In the genomic region with DNA sequence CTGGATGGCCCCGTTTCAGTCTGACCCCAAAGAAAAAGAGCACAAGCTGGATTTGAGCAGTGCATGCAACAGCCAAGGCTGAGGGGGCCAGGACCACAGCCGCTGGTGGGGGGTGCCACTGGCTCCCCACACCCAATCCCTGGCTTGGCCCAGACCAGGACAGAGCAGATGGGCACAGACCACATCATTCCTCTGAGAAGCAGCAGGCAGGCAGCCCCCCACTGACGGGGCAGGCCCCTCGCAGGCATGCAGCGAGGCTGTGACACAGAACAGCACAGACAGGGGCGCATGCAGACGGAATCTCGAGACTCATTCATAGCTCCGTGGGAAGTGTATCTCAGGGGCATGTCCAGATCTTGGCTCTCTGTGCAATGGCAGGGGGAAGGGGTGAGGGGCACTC, we compare ENCODE assay signal across 27 cellular contexts.
"Had no signal": no experiment of that assay in that cellular context is flagged by ENCODE, and none has a peak within 500 bp of the region (broad histone marks: within the 10 kb centered on the region; RNA-seq: fewer than 3 reads in every experiment).

No MANE protein-coding gene starts in this region.

- H3K27me3 ChIP-seq: testis, thyroid gland, upper lobe of left lung, upper lobe of right lung, uterus, vagina had no signal

- ATAC-seq: stimulated activated effector memory CD8-positive, alpha-beta T cell treated with anti-CD3 and anti-CD28 coated beads, Interleukin-12 subunit alpha, Interleukin-12 subunit beta, amount 100 ng/mL, for 72 hours; stimulated activated memory B cell treated with anti-CD40 and anti-IgM and Interleukin-4, amounts not matched to agents 10 μg/mL and 1 μg/mL and 100 μg/mL, for 72 hours; stimulated activated naive B cell treated with anti-CD40 and anti-IgM and Interleukin-4, amounts not matched to agents 10 μg/mL and 1 μg/mL and 100 μg/mL, for 72 hours; stimulated activated naive CD8-positive, alpha-beta T cell treated with anti-CD3 and anti-CD28 coated beads, Interleukin-15, amount 100 ng/mL, for 72 hours; stimulated activated naive CD8-positive, alpha-beta T cell treated with anti-CD3 and anti-CD28 coated beads, Interleukin-15, Interleukin-2, amounts not matched to agents 100 U/mL and 50 U/mL, for 24 hours; upper lobe of right lung had no signal

- H3K4me3 ChIP-seq: stomach, suprapubic skin, testis, thoracic aorta, thyroid gland, tibial artery, tibial nerve, transverse colon, upper lobe of left lung, upper lobe of right lung, uterus, vagina had no signal

- H3K4me1 ChIP-seq: stomach, suprapubic skin, testis, thyroid gland, tibial artery, tibial nerve, transverse colon, upper lobe of left lung, upper lobe of right lung, uterus, vagina had no signal

- FAIRE-seq: urothelium cell line had no signal

- DNase-seq: stimulated activated CD4-positive, alpha-beta T cell treated with anti-CD3 and anti-CD28 coated beads, Interleukin-2, amount 100 ng/mL, for 48 hours; stimulated activated CD4-positive, alpha-beta T cell treated with anti-CD3 and anti-CD28 coated beads, Interleukin-4, amount 100 ng/mL, for 1 hour; stimulated activated CD4-positive, alpha-beta T cell treated with anti-CD3 and anti-CD28 coated beads, Interleukin-4, amount 100 ng/mL, for 24 hours; stimulated activated CD4-positive, alpha-beta T cell treated with anti-CD3 and anti-CD28 coated beads, Interleukin-4, amount 100 ng/mL, for 4 hours; stimulated activated CD8-positive, alpha-beta memory T cell treated with anti-CD3 and anti-CD28 coated beads, Interleukin-4, amount 100 ng/mL, for 48 hours; stimulated activated naive B cell treated with anti-CD40 and anti-IgM and Interleukin-4, amounts not matched to agents 10 μg/mL and 1 μg/mL and 100 μg/mL, for 72 hours; stimulated activated naive CD4-positive, alpha-beta T cell; stimulated activated naive CD4-positive, alpha-beta T cell treated with Interleukin-2 at 50 U/mL for 16 hours; stimulated activated naive CD8-positive, alpha-beta T cell treated with anti-CD3 and anti-CD28 coated beads, Interleukin-15, amount 100 ng/mL, for 72 hours; stimulated activated naive CD8-positive, alpha-beta T cell treated with anti-CD3 and anti-CD28 coated beads, Interleukin-15, Interleukin-2, amounts not matched to agents 100 U/mL and 50 U/mL, for 24 hours; stomach; substantia nigra; testis; thyroid gland; tibial artery; transverse colon; trophoblast cell; upper lobe of right lung; uterus had no signal

- H3K9me3 ChIP-seq: suprapubic skin, testis, thoracic aorta, thyroid gland, transverse colon, upper lobe of right lung, uterus, vagina had no signal

- H3K36me3 ChIP-seq: stomach, suprapubic skin, thoracic aorta, thyroid gland, tibial artery, tibial nerve, transverse colon, upper lobe of left lung, upper lobe of right lung, uterus, vagina had no signal

- H3K27ac ChIP-seq: stomach, suprapubic skin, testis, thoracic aorta, thyroid gland, tibial artery, tibial nerve, transverse colon, upper lobe of left lung, upper lobe of right lung, uterus, vagina had no signal
